8 cellular contexts compared by ENCODE assay signal in genomic region chr10:132360766-132361447, GRCh38. TPM values are rescaled to one million over a fixed set of nuclear protein-coding genes. Genes with fewer than 3 reads are reported as not detected.
DNase-seq lines count a peak whose midpoint lies in the region; ATAC-seq, FAIRE-seq and TF ChIP-seq lines count a peak whose summit lies in the region.

No MANE protein-coding gene starts in this region.

- no peaks in the 10 kb centered on the region for H3K36me3 ChIP-seq in PC-9 (ENCODE audit: low read depth)
- H3K36me3 ChIP-seq in mucosa of descending colon (ENCODE audit: low read depth) = no peaks in the 10 kb centered on the region

- H4K20me1 ChIP-seq in PC-9 (ENCODE audit: insufficient read depth) = no peaks in the 10 kb centered on the region

- no peaks in the 10 kb centered on the region for H3K79me2 ChIP-seq in PC-9 (ENCODE audit: low read depth)

- intact Hi-C loops in PC-9 (cut with micrococcal nuclease; ENCODE audit: unreplicated experiment) (no loop called here), mucosa of descending colon (cut with DNase I, micrococcal nuclease) (no loop called here)

- no peaks in the 10 kb centered on the region for H3K27me3 ChIP-seq in PC-9 (ENCODE audit: insufficient read depth, low read depth)

- H3K4me1 ChIP-seq in PC-9 (replicated peaks; ENCODE audit: insufficient read depth) = no peaks in the 10 kb centered on the region
- no peaks in the 10 kb centered on the region for H3K4me1 ChIP-seq in mucosa of descending colon (ENCODE audit: low read depth)

- BruUV-seq in PC-9 (replicated peaks; lab: Mats Ljungman, UMichigan) = no TSS peak

- POLR2A ChIA-PET in PC-9 (lab: Charles Lee; ENCODE audit: unreplicated experiment) = no interaction called here

- no peak overlapping the region for H3K4me2 ChIP-seq in PC-9

- no peaks in the 10 kb centered on the region for H3K9me3 ChIP-seq in PC-9 (ENCODE audit: insufficient read depth, low read depth)
- H3K9me3 ChIP-seq in mucosa of descending colon = no peaks in the 10 kb centered on the region

- ATAC-seq in mucosa of descending colon = peak; percentile 62

- no peak overlapping the region for H3K27ac ChIP-seq in PC-9

- H3K9me2 ChIP-seq in PC-9 (ENCODE audit: insufficient read depth) = no peaks in the 10 kb centered on the region

- H2AFZ ChIP-seq in PC-9 = no peak overlapping the region

- TF ChIP-seq CTCF in D721Med (IDR thresholded peaks at IDR 0.05; ENCODE audit: insufficient read depth, missing control alignments) (peak; percentile 29), PC-9 (conservative IDR thresholded peaks at IDR 0.05) (peak; percentile 63), cardiac fibroblast (IDR thresholded peaks at IDR 0.05; ENCODE audit: low read depth, low read length) (peak; percentile 62), mucosa of descending colon (IDR thresholded peaks at IDR 0.05) (peak; percentile 50)

- no peak for DNase-seq in D721Med (ENCODE audit: insufficient read length, low spot score)
- DNase-seq in PC-9 = no peak
- DNase-seq in cardiac fibroblast (ENCODE audit: low read depth in 2 of 2) = no peak
- peak in 2 of 3 donors; percentile 36 to 47 for DNase-seq in mucosa of descending colon
- DNase-seq in cortex of kidney (lab: John Stamatoyannopoulos, UW) = no peak
- no peak for DNase-seq in NCI-H1930 (lab: John Stamatoyannopoulos, UW)
- no peak for DNase-seq in putamen (ENCODE audit: low spot score)
- no peak for DNase-seq in NCI-H1694 (lab: John Stamatoyannopoulos, UW)

- FAIRE-seq in D721Med (lab: Jason Lieb, UNC) = no peak

- CTCF ChIA-PET in PC-9 (lab: Charles Lee) = no interaction called here

- no peaks in the 10 kb centered on the region for H3F3A ChIP-seq in PC-9 (ENCODE audit: insufficient read depth, low read depth)

- H3K4me3 ChIP-seq in PC-9 = no peak overlapping the region
- H3K4me3 ChIP-seq in cardiac fibroblast (replicated peaks in 1 of 2; ENCODE audit: low read depth in 2 of 2, low read length in 2 of 2) = no peak overlapping the region
- no peak overlapping the region for H3K4me3 ChIP-seq in mucosa of descending colon

RNA-seq across cellular contexts. Expression of gene LRRC27, which starts 28.9 kb away (rescaled TPM):
- total RNA-seq in PC-9 (2021) = 10.0 and 17.5 TPM in 2 replicates
- 10 to 100 TPM in 2 of 3 donors, 1 to 10 TPM in 1; 6.9 to 12.2 (median 11.1) TPM for total RNA-seq in mucosa of descending colon

RNA-seq across cellular contexts. Expression of gene PWWP2B, which starts 36.1 kb away (rescaled TPM):
- total RNA-seq in PC-9 (2021) (16.9 and 20.6 TPM in 2 replicates), mucosa of descending colon (10 to 100 TPM; 37.7 to 55.6 (median 41.7) TPM)

RNA-seq across cellular contexts. Expression of gene STK32C, which starts 53.2 kb away (rescaled TPM):
- total RNA-seq in PC-9 (2021) = 13.9 and 21.8 TPM in 2 replicates
- total RNA-seq in mucosa of descending colon = 10 to 100 TPM in 2 of 3 donors, 1 to 10 TPM in 1; 4.5 to 11.5 (median 11.1) TPM

Comparison
In these comparisons a context has a peak if more than half of its experiments do, and no peak if none do; other contexts are left out.
1. DNase-seq: peak in mucosa of descending colon (2 of 3); none in D721Med (single experiment), PC-9 (0 of 2), cardiac fibroblast (0 of 2), cortex of kidney (single experiment), NCI-H1930 (0 of 2), putamen (single experiment) and NCI-H1694 (single experiment).
2. Peak in every context shown above with its lines, with median percentiles within 50 percentile points of each other: CTCF ChIP-seq.